In the genomic region with DNA sequence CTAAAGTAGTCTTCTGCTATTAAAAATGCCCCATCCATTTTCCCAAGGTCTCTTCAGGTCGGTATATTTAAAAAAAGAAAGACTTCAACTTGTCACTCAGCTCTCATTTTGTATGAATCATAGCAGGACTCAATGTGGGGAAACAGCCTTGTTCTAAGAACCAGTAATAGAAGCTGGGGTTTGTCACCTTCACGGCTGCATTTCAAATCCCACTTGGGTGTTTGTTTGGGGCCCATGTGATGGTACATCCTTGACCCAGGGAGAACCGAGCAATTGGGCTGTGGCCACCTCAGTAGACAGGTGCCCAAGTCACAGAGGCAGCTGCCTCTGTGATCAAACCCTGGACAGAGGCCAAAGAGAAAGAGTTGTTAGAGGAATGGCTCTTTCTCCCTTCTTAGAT, we compare ENCODE assay signal across 12 cellular contexts.
DNase-seq lines count a peak whose midpoint lies in the region; ATAC-seq, FAIRE-seq and TF ChIP-seq lines count a peak whose summit lies in the region.
"Had no signal": no experiment of that assay in that cellular context is flagged by ENCODE, and none has a peak within 500 bp of the region (broad histone marks: within the 10 kb centered on the region; RNA-seq: fewer than 3 reads in every experiment).

No MANE protein-coding gene starts in this region.

- no peak overlapping the region for H3K4me2 ChIP-seq in hepatocyte

- H3K27ac ChIP-seq in hepatocyte, result peak overlapping the region; percentile 79

- no peaks in the 10 kb centered on the region for H3K27me3 ChIP-seq in hepatocyte

- H3K36me3 ChIP-seq in hepatocyte (replicated peaks; ENCODE audit: insufficient read depth, low read depth), result no peaks in the 10 kb centered on the region

- H2AFZ ChIP-seq in hepatocyte, result no peak overlapping the region

- no peak for TF ChIP-seq CTCF in hepatocyte (IDR thresholded peaks at IDR 0.05; ENCODE audit: poor library complexity)

- DNase-seq in GM12892 (ENCODE audit: insufficient read length) (no peak), hepatocyte (ENCODE audit: low spot score) (no peak), SIG-M5 treated with dmso at 0.1 percent for 504 hours (lab: John Stamatoyannopoulos, UW; ENCODE audit: unreplicated experiment) (no peak), dedifferentiated amniotic fluid mesenchymal stem cell (ENCODE audit: extremely low spot score) (no peak), superior temporal gyrus (ENCODE audit: extremely low spot score) (no peak), left colon (no peak)
- DNase-seq: CD4-positive, alpha-beta memory T cell; Kasumi-1 had no signal

- no peak overlapping the region for H3K4me3 ChIP-seq in hepatocyte

- no peaks in the 10 kb centered on the region for H4K20me1 ChIP-seq in hepatocyte (ENCODE audit: insufficient read depth, poor library complexity, severe bottlenecking)

- no peaks in the 10 kb centered on the region for H3K9me2 ChIP-seq in hepatocyte (replicated peaks; ENCODE audit: insufficient read depth)

- H3K9me3 ChIP-seq in hepatocyte (ENCODE audit: low read depth), result no peaks in the 10 kb centered on the region

- intact Hi-C loops in left colon (cut with DNase I, micrococcal nuclease), result no loop called here

- ATAC-seq in GM19452 (IDR thresholded peaks at IDR 0.05; ENCODE audit: unreplicated experiment) (peak; percentile 76), HG03457 (IDR thresholded peaks at IDR 0.05; ENCODE audit: unreplicated experiment) (peak; percentile 47), left colon (no peak)
- ATAC-seq: sciatic nerve had no signal

- TF ChIP-seq POLR2A in GM12892 (IDR thresholded peaks at IDR 0.05; ENCODE audit: low read depth, low read length), result no peak

- WGBS in hepatocyte (ENCODE audit: low lambda C conversion rate, missing lambda C conversion rate), result 83% methylated on average over 3 of the region's 3 CpGs

- peaks cover 6% of the 10 kb centered on the region for H3K4me1 ChIP-seq in hepatocyte (ENCODE audit: insufficient read depth)

- H3K79me2 ChIP-seq in hepatocyte, result no peaks in the 10 kb centered on the region

- FAIRE-seq in GM12892 (lab: Jason Lieb, UNC), result peak; percentile 46
- FAIRE-seq: TTC549 had no signal
